8 cellular contexts compared by ENCODE assay signal in genomic region chr14:73755434-73756014, GRCh38. TPM values are rescaled to one million over a fixed set of nuclear protein-coding genes. Genes with fewer than 3 reads are reported as not detected.
DNase-seq lines count a peak whose midpoint lies in the region; ATAC-seq and TF ChIP-seq lines count a peak whose summit lies in the region.

No MANE protein-coding gene starts in this region.

- H3K27ac Mint-ChIP-seq in CD8-positive, alpha-beta memory T cell: peak overlapping the region; percentile 94 to 100 (median 98)
- H3K27ac Mint-ChIP-seq in naive thymus-derived CD4-positive, alpha-beta T cell: peak overlapping the region; percentile 84 to 99 (median 99)

- H3K4me1 ChIP-seq in CD8-positive, alpha-beta memory T cell (ENCODE audit: insufficient read depth, low read length): peaks cover 83% of the 10 kb centered on the region
- peaks cover 71% of the 10 kb centered on the region for H3K4me1 ChIP-seq in colonic mucosa
- H3K4me1 ChIP-seq in naive thymus-derived CD4-positive, alpha-beta T cell (ENCODE audit: control insufficient read depth in 2 of 2, insufficient read depth in 2 of 2, low read length in 2 of 2): peaks cover 75 to 78% of the 10 kb centered on the region in 2 donors

- H3K9me3 Mint-ChIP-seq in CD8-positive, alpha-beta memory T cell: no peaks in the 10 kb centered on the region
- peaks cover 0 to 2% (median 0%) of the 10 kb centered on the region in 11 donors for H3K9me3 Mint-ChIP-seq in naive thymus-derived CD4-positive, alpha-beta T cell

- TF ChIP-seq CTCF in NB4 (IDR thresholded peaks at IDR 0.05; ENCODE audit: low read depth, low read length): no peak
- TF ChIP-seq CTCF in colonic mucosa (IDR thresholded peaks at IDR 0.05): no peak

- no peak for ATAC-seq in naive thymus-derived CD4-positive, alpha-beta T cell
- ATAC-seq in GM21390 (IDR thresholded peaks at IDR 0.05; ENCODE audit: unreplicated experiment): no peak
- no peak for ATAC-seq in HG03442 (IDR thresholded peaks at IDR 0.05; ENCODE audit: unreplicated experiment)

- H3K4me3 ChIP-seq in CD8-positive, alpha-beta memory T cell (ENCODE audit: low read length): peak overlapping the region; percentile 42
- H3K4me3 ChIP-seq in NB4 (ENCODE audit: low read depth, low read length) (peak overlapping the region; percentile 60), colonic mucosa (peak overlapping the region; percentile 1)
- peak overlapping the region; percentile 59 for H3K4me3 ChIP-seq in naive thymus-derived CD4-positive, alpha-beta T cell (ENCODE audit: low read length)

- intact Hi-C loops in colonic mucosa (cut with DNase I): no loop called here
- intact Hi-C loops in naive thymus-derived CD4-positive, alpha-beta T cell (cut with micrococcal nuclease): loop anchor here (2.0 to 10.0 kb wide), 2 partner anchors 15 to 329 kb away; partner anchors contain the start of genes ALDH6A1 (in 1 of the 2) and LIN52 (in 1 of the 2)

- POLR2A ChIA-PET in CD8-positive, alpha-beta memory T cell (lab: Charles Lee): interaction anchor here (1.6 to 6.0 kb wide), 3 partner anchors 13 to 30 kb away, joined by 5 to 62 read pairs (median 59); no protein-coding TSS in a partner anchor
- POLR2A ChIA-PET in naive thymus-derived CD4-positive, alpha-beta T cell (lab: Charles Lee): interaction anchor here (0.6 to 13.4 kb wide), 9 partner anchors 14 to 232 kb away, joined by 3 to 267 read pairs (median 8); no protein-coding TSS in a partner anchor

- H3K36me3 ChIP-seq in CD8-positive, alpha-beta memory T cell (ENCODE audit: insufficient read depth, low read length): no peaks in the 10 kb centered on the region
- H3K36me3 ChIP-seq in colonic mucosa: no peaks in the 10 kb centered on the region
- H3K36me3 ChIP-seq in naive thymus-derived CD4-positive, alpha-beta T cell (ENCODE audit: control insufficient read depth in 2 of 3, insufficient read depth in 3 of 3, low read length in 3 of 3): no peaks in the 10 kb centered on the region

- peaks cover 0 to 5% of the 10 kb centered on the region in 2 donors for H3K27me3 Mint-ChIP-seq in CD8-positive, alpha-beta memory T cell
- H3K27me3 Mint-ChIP-seq in naive thymus-derived CD4-positive, alpha-beta T cell: no peaks in the 10 kb centered on the region

- H3K9me3 ChIP-seq in CD8-positive, alpha-beta memory T cell (ENCODE audit: low read length): no peaks in the 10 kb centered on the region
- H3K9me3 ChIP-seq in colonic mucosa: no peaks in the 10 kb centered on the region
- no peaks in the 10 kb centered on the region for H3K9me3 ChIP-seq in naive thymus-derived CD4-positive, alpha-beta T cell (ENCODE audit: control insufficient read depth in 2 of 3, low read length in 3 of 3)

- H3K4me3 Mint-ChIP-seq in CD8-positive, alpha-beta memory T cell: peak overlapping the region; percentile 85 to 97 (median 90)
- peak overlapping the region; percentile 83 to 97 (median 90) for H3K4me3 Mint-ChIP-seq in naive thymus-derived CD4-positive, alpha-beta T cell

- peak in 1 of 5 donors; percentile 39 for DNase-seq in CD8-positive, alpha-beta memory T cell
- no peak for DNase-seq in NB4 (ENCODE audit: low read depth)
- peak; percentile 76 for DNase-seq in colonic mucosa
- peak in 1 of 9 donors; percentile 44 for DNase-seq in naive thymus-derived CD4-positive, alpha-beta T cell
- no peak for DNase-seq in D341Med (ENCODE audit: low spot score)
- DNase-seq in NCI-H187 treated with DMSO at 0.1 percent for 48 hours (lab: John Stamatoyannopoulos, UW): no peak

- H3K36me3 Mint-ChIP-seq in CD8-positive, alpha-beta memory T cell: peaks cover 0 to 18% (median 0%) of the 10 kb centered on the region in 3 donors
- peaks cover 0 to 32% (median 0%) of the 10 kb centered on the region in 5 donors for H3K36me3 Mint-ChIP-seq in naive thymus-derived CD4-positive, alpha-beta T cell

- H3K9ac ChIP-seq in colonic mucosa (ENCODE audit: low read depth in 2 of 2, low read length in 2 of 2): peak overlapping the region; percentile 71 to 87

- peak overlapping the region; percentile 65 for H3K27ac ChIP-seq in CD8-positive, alpha-beta memory T cell (ENCODE audit: low read depth, low read length)
- H3K27ac ChIP-seq in colonic mucosa: peak overlapping the region; percentile 99
- peak overlapping the region; percentile 86 for H3K27ac ChIP-seq in naive thymus-derived CD4-positive, alpha-beta T cell (ENCODE audit: low read depth, low read length)

- TF ChIP-seq POLR2A in NB4 (IDR thresholded peaks at IDR 0.05; ENCODE audit: extremely low read depth, insufficient read length): no peak

- CTCF ChIA-PET in CD8-positive, alpha-beta memory T cell (lab: Charles Lee): interaction anchor here (1.1 to 14.9 kb wide), 7 partner anchors 9 to 96 kb away, joined by 3 to 358 read pairs (median 6); partner anchors contain the start of gene PTGR2
- CTCF ChIA-PET in naive thymus-derived CD4-positive, alpha-beta T cell (lab: Charles Lee): interaction anchor here (0.9 to 3.6 kb wide), 6 partner anchors 13 to 30 kb away, joined by 3 to 29 read pairs (median 4); no protein-coding TSS in a partner anchor

- H3K27me3 ChIP-seq in CD8-positive, alpha-beta memory T cell (ENCODE audit: insufficient read depth, low read length, poor library complexity, severe bottlenecking): no peaks in the 10 kb centered on the region
- H3K27me3 ChIP-seq in colonic mucosa: no peaks in the 10 kb centered on the region
- no peaks in the 10 kb centered on the region for H3K27me3 ChIP-seq in naive thymus-derived CD4-positive, alpha-beta T cell (ENCODE audit: control insufficient read depth in 2 of 2, insufficient read depth in 2 of 2, low read length in 2 of 2)

- H3K4me1 Mint-ChIP-seq in CD8-positive, alpha-beta memory T cell: peaks cover 83 to 86% (median 83%) of the 10 kb centered on the region in 3 donors
- peaks cover 72 to 87% (median 83%) of the 10 kb centered on the region in 7 donors for H3K4me1 Mint-ChIP-seq in naive thymus-derived CD4-positive, alpha-beta T cell

RNA-seq across cellular contexts. Expression of gene PNMA1, which starts 41.3 kb away (rescaled TPM):
- 10 to 100 TPM; 56.8 to 61.0 TPM for total RNA-seq in CD8-positive, alpha-beta memory T cell
- polyA plus RNA-seq in CD8-positive, alpha-beta memory T cell: 43.7 TPM
- 10 to 100 TPM; 13.4 to 28.3 TPM for total RNA-seq in colonic mucosa
- 10 to 100 TPM; 21.6 to 40.4 (median 37.1) TPM for total RNA-seq in naive thymus-derived CD4-positive, alpha-beta T cell
- polyA plus RNA-seq in naive thymus-derived CD4-positive, alpha-beta T cell: 10 to 100 TPM; 43.5 to 44.0 TPM

Comparison
In these comparisons a context has a peak if more than half of its experiments do, and no peak if none do; other contexts are left out.
1. H3K4me3 ChIP-seq: peak in every context shown above with its lines; median percentile 60 in NB4; 59 in naive thymus-derived CD4-positive, alpha-beta T cell; 42 in CD8-positive, alpha-beta memory T cell; 1 in colonic mucosa.